In genomic region chr10:33661580-33662269, GRCh38 we compare ENCODE assay signal across 8 cellular contexts.
DNase-seq lines count a peak whose midpoint lies in the region; ATAC-seq and TF ChIP-seq lines count a peak whose summit lies in the region.

No MANE protein-coding gene starts in this region.

- H3K4me1 Mint-ChIP-seq in naive thymus-derived CD4-positive, alpha-beta T cell = peaks cover 3 to 9% (median 5%) of the 10 kb centered on the region in 7 donors

- peak; percentile 83 for DNase-seq in Daoy (ENCODE audit: low read depth)
- DNase-seq in NOMO-1 (lab: John Stamatoyannopoulos, UW; ENCODE audit: unreplicated experiment in 2 of 2) = peak; percentile 85 to 89
- peak; percentile 62 for DNase-seq in epithelial cell of esophagus (ENCODE audit: low read depth)
- DNase-seq in naive thymus-derived CD4-positive, alpha-beta T cell = no peak
- DNase-seq in stimulated activated CD4-positive, alpha-beta T cell treated with anti-CD3 and anti-CD28 coated beads, Interleukin-4, amount 100 ng/mL, for 4 hours = no peak
- DNase-seq in stimulated activated CD4-positive, alpha-beta T cell treated with anti-CD3 and anti-CD28 coated beads, Interleukin-12 subunit alpha, Interleukin-12 subunit beta, amount 100 ng/mL, for 4 hours = no peak

- H3K4me3 ChIP-seq in epithelial cell of esophagus (ENCODE audit: low read length) = no peak overlapping the region
- no peak overlapping the region for H3K4me3 ChIP-seq in naive thymus-derived CD4-positive, alpha-beta T cell (ENCODE audit: low read length)

- no peaks in the 10 kb centered on the region for H3K4me1 ChIP-seq in naive thymus-derived CD4-positive, alpha-beta T cell (ENCODE audit: control insufficient read depth in 2 of 2, insufficient read depth in 2 of 2, low read length in 2 of 2)

- CTCF ChIA-PET in naive thymus-derived CD4-positive, alpha-beta T cell (lab: Charles Lee) = no interaction called here

- POLR2A ChIA-PET in naive thymus-derived CD4-positive, alpha-beta T cell (lab: Charles Lee) = no interaction called here

- TF ChIP-seq CTCF in epithelial cell of esophagus (IDR thresholded peaks at IDR 0.05; ENCODE audit: insufficient read depth, low read depth, low read length, missing control alignments) = no peak

- peak overlapping the region in 1 of 10 donors; percentile 57 for H3K4me3 Mint-ChIP-seq in naive thymus-derived CD4-positive, alpha-beta T cell

- peaks cover 0 to 10% (median 6%) of the 10 kb centered on the region in 11 donors for H3K9me3 Mint-ChIP-seq in naive thymus-derived CD4-positive, alpha-beta T cell

- intact Hi-C loops in naive thymus-derived CD4-positive, alpha-beta T cell (cut with micrococcal nuclease) = no loop called here

- ATAC-seq in naive thymus-derived CD4-positive, alpha-beta T cell = peak; percentile 82
- ATAC-seq in HG02588 (IDR thresholded peaks at IDR 0.05; ENCODE audit: unreplicated experiment) = no peak
- ATAC-seq in HG02870 (IDR thresholded peaks at IDR 0.05; ENCODE audit: unreplicated experiment) = no peak

- no peak overlapping the region for H3K27ac ChIP-seq in naive thymus-derived CD4-positive, alpha-beta T cell (ENCODE audit: low read depth, low read length)

- H3K27me3 Mint-ChIP-seq in naive thymus-derived CD4-positive, alpha-beta T cell = peaks cover 6 to 29% (median 19%) of the 10 kb centered on the region in 5 donors

- no peaks in the 10 kb centered on the region for H3K36me3 ChIP-seq in naive thymus-derived CD4-positive, alpha-beta T cell (ENCODE audit: control insufficient read depth in 2 of 3, insufficient read depth in 3 of 3, low read length in 3 of 3)

- H3K9me3 ChIP-seq in naive thymus-derived CD4-positive, alpha-beta T cell (ENCODE audit: control insufficient read depth in 2 of 3, low read length in 3 of 3) = no peaks in the 10 kb centered on the region

- H3K27ac Mint-ChIP-seq in naive thymus-derived CD4-positive, alpha-beta T cell = peak overlapping the region in 1 of 9 donors; percentile 31

- no peaks in the 10 kb centered on the region for H3K27me3 ChIP-seq in naive thymus-derived CD4-positive, alpha-beta T cell (ENCODE audit: control insufficient read depth in 2 of 2, insufficient read depth in 2 of 2, low read length in 2 of 2)

- peaks cover 0 to 9% (median 3%) of the 10 kb centered on the region in 5 donors for H3K36me3 Mint-ChIP-seq in naive thymus-derived CD4-positive, alpha-beta T cell

Comparison
In these comparisons a context has a peak if more than half of its experiments do, and no peak if none do; other contexts are left out.
1. DNase-seq: peak in Daoy (single experiment), NOMO-1 (2 of 2) and epithelial cell of esophagus (single experiment); none in naive thymus-derived CD4-positive, alpha-beta T cell (0 of 9), stimulated activated CD4-positive, alpha-beta T cell treated with anti-CD3 and anti-CD28 coated beads, Interleukin-4, amount 100 ng/mL, for 4 hours (0 of 2) and stimulated activated CD4-positive, alpha-beta T cell treated with anti-CD3 and anti-CD28 coated beads, Interleukin-12 subunit alpha, Interleukin-12 subunit beta, amount 100 ng/mL, for 4 hours (single experiment).